Comparison of ENCODE assay signal across 10 cellular contexts in genomic region chr7:112411186-112411795, GRCh38. TPM values are rescaled to one million over a fixed set of nuclear protein-coding genes. Genes with fewer than 3 reads are reported as not detected.
DNase-seq lines count a peak whose midpoint lies in the region; ATAC-seq, FAIRE-seq and TF ChIP-seq lines count a peak whose summit lies in the region.
"Had no signal": no experiment of that assay in that cellular context is flagged by ENCODE, and none has a peak within 500 bp of the region (broad histone marks: within the 10 kb centered on the region; RNA-seq: fewer than 3 reads in every experiment).

No MANE protein-coding gene starts in this region.

- H3K4me1 Mint-ChIP-seq in activated CD4-positive, alpha-beta memory T cell treated with anti-CD3 and anti-CD28 coated beads for 36 hours (ENCODE audit: low read depth), result no peaks in the 10 kb centered on the region
- H3K4me1 Mint-ChIP-seq: activated B cell treated with CpG ODN at 0.5 μM for 24 hours had no signal

- no peaks in the 10 kb centered on the region for H3K36me3 Mint-ChIP-seq in activated CD4-positive, alpha-beta memory T cell treated with anti-CD3 and anti-CD28 coated beads for 36 hours

- POLR2A ChIA-PET in activated CD4-positive, alpha-beta memory T cell treated with anti-CD3 and anti-CD28 coated beads for 36 hours (lab: Charles Lee), result no interaction called here

- intact Hi-C loops in activated CD4-positive, alpha-beta memory T cell treated with anti-CD3 and anti-CD28 coated beads for 36 hours (cut with micrococcal nuclease), result loop anchor here (2.0 kb wide), 1 partner anchor 658 kb away; no protein-coding TSS in a partner anchor

- H3K27me3 Mint-ChIP-seq in activated CD4-positive, alpha-beta memory T cell treated with anti-CD3 and anti-CD28 coated beads for 36 hours, result peaks cover 16% of the 10 kb centered on the region

- FAIRE-seq in frontal cortex (lab: Jason Lieb, UNC), result peak; percentile 82

- DNase-seq in NCI-H146 (lab: John Stamatoyannopoulos, UW) (peak; percentile 19), NCI-H146 treated with DMSO at 0.1 percent for 48 hours (lab: John Stamatoyannopoulos, UW; ENCODE audit: unreplicated experiment) (no peak), RPMI7951 (ENCODE audit: low read depth) (peak; percentile 32), frontal cortex (ENCODE audit: low spot score in 2 of 2) (peak in 1 of 2 donors; percentile 24), retinal pigment epithelial cell (ENCODE audit: low read depth) (no peak), GDM1 (lab: John Stamatoyannopoulos, UW) (no peak)
- no peak for DNase-seq in activated CD4-positive, alpha-beta memory T cell treated with anti-CD3 and anti-CD28 coated beads for 36 hours
- DNase-seq: activated B cell treated with CpG ODN at 0.5 μM for 24 hours had no signal

- H3K4me3 ChIP-seq in retinal pigment epithelial cell (ENCODE audit: low read length), result no peak overlapping the region
- H3K4me3 ChIP-seq: BLaER1 had no signal

- no peaks in the 10 kb centered on the region for H3K9me3 Mint-ChIP-seq in activated CD4-positive, alpha-beta memory T cell treated with anti-CD3 and anti-CD28 coated beads for 36 hours
- H3K9me3 Mint-ChIP-seq: activated B cell treated with CpG ODN at 0.5 μM for 24 hours had no signal

- TF ChIP-seq CTCF in retinal pigment epithelial cell (conservative IDR thresholded peaks at IDR 0.05; ENCODE audit: low read depth, low read length), result peak; percentile 74

- no peak for ATAC-seq in GM19455 (IDR thresholded peaks at IDR 0.05; ENCODE audit: unreplicated experiment)

- CTCF ChIA-PET in activated CD4-positive, alpha-beta memory T cell treated with anti-CD3 and anti-CD28 coated beads for 36 hours (lab: Charles Lee), result interaction anchor here (1.6 kb wide), 1 partner anchor 658 kb away, joined by 4 read pairs; no protein-coding TSS in a partner anchor

- no peak overlapping the region for H3K27ac Mint-ChIP-seq in activated CD4-positive, alpha-beta memory T cell treated with anti-CD3 and anti-CD28 coated beads for 36 hours
- H3K27ac Mint-ChIP-seq: activated B cell treated with CpG ODN at 0.5 μM for 24 hours had no signal

- H3K4me3 Mint-ChIP-seq in activated CD4-positive, alpha-beta memory T cell treated with anti-CD3 and anti-CD28 coated beads for 36 hours, result no peak overlapping the region
- H3K4me3 Mint-ChIP-seq: activated B cell treated with CpG ODN at 0.5 μM for 24 hours had no signal

RNA-seq across cellular contexts. Expression of gene IFRD1, which starts 39.0 kb away (rescaled TPM):
- 53.4 and 66.6 TPM in 2 replicates for total RNA-seq in RPMI7951 (2014; rRNA removed; shearing (Covaris generic))
- 85.6 TPM for total RNA-seq in frontal cortex
- total RNA-seq in activated CD4-positive, alpha-beta memory T cell treated with anti-CD3 and anti-CD28 coated beads for 36 hours, result 10 to 100 TPM; 43.4 to 49.7 TPM

Comparison
In these comparisons a context has a peak if more than half of its experiments do, and no peak if none do; other contexts are left out.
1. DNase-seq: peak in NCI-H146 (single experiment) and RPMI7951 (single experiment); none in NCI-H146 treated with DMSO at 0.1 percent for 48 hours (single experiment), retinal pigment epithelial cell (single experiment), activated CD4-positive, alpha-beta memory T cell treated with anti-CD3 and anti-CD28 coated beads for 36 hours (single experiment) and GDM1 (single experiment).